13 cellular contexts compared by ENCODE assay signal in genomic region chr5:448061-448765, GRCh38. TPM values are rescaled to one million over a fixed set of nuclear protein-coding genes. Genes with fewer than 3 reads are reported as not detected.
DNase-seq lines count a peak whose midpoint lies in the region; ATAC-seq and TF ChIP-seq lines count a peak whose summit lies in the region.
"Had no signal": no experiment of that assay in that cellular context is flagged by ENCODE, and none has a peak within 500 bp of the region (broad histone marks: within the 10 kb centered on the region; RNA-seq: fewer than 3 reads in every experiment).

No MANE protein-coding gene starts in this region.

- TF ChIP-seq CTCF in natural killer cell (IDR thresholded peaks at IDR 0.05), result no peak
- no peak for TF ChIP-seq CTCF in mucosa of descending colon (IDR thresholded peaks at IDR 0.05)
- no peak for TF ChIP-seq CTCF in vagina (IDR thresholded peaks at IDR 0.05)

- no peak overlapping the region for H3K27ac ChIP-seq in vagina
- H3K27ac ChIP-seq: KMS-11, SJCRH30 had no signal

- H3K36me3 ChIP-seq in mucosa of descending colon (ENCODE audit: low read depth), result peaks cover 13% of the 10 kb centered on the region
- peaks cover 0 to 59% of the 10 kb centered on the region in 2 donors for H3K36me3 ChIP-seq in vagina

- no peak overlapping the region for H3K4me3 ChIP-seq in mucosa of descending colon
- no peak overlapping the region for H3K4me3 ChIP-seq in vagina
- H3K4me3 ChIP-seq: SJCRH30 had no signal

- ATAC-seq in natural killer cell, result peak in 1 of 3 donors; percentile 65
- ATAC-seq in natural killer cell treated with Interleukin-12 subunit alpha and Interleukin-12 subunit beta and Interleukin-15 and Interleukin-18, amount 100 ng/mL, for 72 hours, result no peak
- ATAC-seq in effector memory CD8-positive, alpha-beta T cell (replicated peaks), result peak; percentile 38
- peak; percentile 37 for ATAC-seq in mucosa of descending colon

- no peaks in the 10 kb centered on the region for H3K27me3 Mint-ChIP-seq in natural killer cell (ENCODE audit: low read depth in 2 of 2)
- no peaks in the 10 kb centered on the region for H3K27me3 Mint-ChIP-seq in natural killer cell treated with Interleukin-12 subunit alpha and Interleukin-12 subunit beta and Interleukin-15 and Interleukin-18, amount 100 ng/mL, for 72 hours
- no peaks in the 10 kb centered on the region for H3K27me3 Mint-ChIP-seq in effector memory CD8-positive, alpha-beta T cell
- H3K27me3 Mint-ChIP-seq: stimulated activated naive CD8-positive, alpha-beta T cell treated with anti-CD3 and anti-CD28 coated beads, Interleukin-15, Interleukin-2, amounts not matched to agents 100 ng/mL and 50 ng/mL, for 24 hours had no signal

- no peak for TF ChIP-seq POLR2A in vagina (IDR thresholded peaks at IDR 0.05)

- H3K27ac Mint-ChIP-seq in natural killer cell, result peak overlapping the region in 1 of 2 donors; percentile 62
- no peak overlapping the region for H3K27ac Mint-ChIP-seq in natural killer cell treated with Interleukin-12 subunit alpha and Interleukin-12 subunit beta and Interleukin-15 and Interleukin-18, amount 100 ng/mL, for 72 hours
- no peak overlapping the region for H3K27ac Mint-ChIP-seq in effector memory CD8-positive, alpha-beta T cell
- H3K27ac Mint-ChIP-seq: nephron; stimulated activated naive CD8-positive, alpha-beta T cell treated with anti-CD3 and anti-CD28 coated beads, Interleukin-15, Interleukin-2, amounts not matched to agents 100 ng/mL and 50 ng/mL, for 24 hours had no signal

- H3K36me3 Mint-ChIP-seq in natural killer cell, result peaks cover 48% of the 10 kb centered on the region
- peaks cover 60% of the 10 kb centered on the region for H3K36me3 Mint-ChIP-seq in natural killer cell treated with Interleukin-12 subunit alpha and Interleukin-12 subunit beta and Interleukin-15 and Interleukin-18, amount 100 ng/mL, for 72 hours
- H3K36me3 Mint-ChIP-seq in effector memory CD8-positive, alpha-beta T cell (ENCODE audit: insufficient read depth), result peaks cover 67% of the 10 kb centered on the region

- DNase-seq in natural killer cell (peak; percentile 18), mucosa of descending colon (peak in 2 of 3 donors; percentile 37 to 68), SHP77 (lab: John Stamatoyannopoulos, UW) (no peak), NCI-H2196 (lab: John Stamatoyannopoulos, UW; ENCODE audit: unreplicated experiment) (no peak), GOT3 (lab: John Stamatoyannopoulos, UW) (no peak), vagina (ENCODE audit: extremely low spot score in 2 of 2) (no peak)
- no peak for DNase-seq in natural killer cell treated with Interleukin-12 subunit alpha and Interleukin-12 subunit beta and Interleukin-15 and Interleukin-18, amount 100 ng/mL, for 72 hours (ENCODE audit: low spot score)
- no peak for DNase-seq in effector memory CD8-positive, alpha-beta T cell
- DNase-seq: activated CD4-positive, alpha-beta T cell treated with anti-CD3 and anti-CD28 coated beads, Interleukin-2, amount 50 U/mL, for 48 hours; SJCRH30 had no signal

- no peaks in the 10 kb centered on the region for H3K27me3 ChIP-seq in vagina
- H3K27me3 ChIP-seq: SJCRH30 had no signal

- H3K4me3 Mint-ChIP-seq in natural killer cell, result no peak overlapping the region
- no peak overlapping the region for H3K4me3 Mint-ChIP-seq in natural killer cell treated with Interleukin-12 subunit alpha and Interleukin-12 subunit beta and Interleukin-15 and Interleukin-18, amount 100 ng/mL, for 72 hours
- H3K4me3 Mint-ChIP-seq in effector memory CD8-positive, alpha-beta T cell, result no peak overlapping the region
- H3K4me3 Mint-ChIP-seq: stimulated activated naive CD8-positive, alpha-beta T cell treated with anti-CD3 and anti-CD28 coated beads, Interleukin-15, Interleukin-2, amounts not matched to agents 100 ng/mL and 50 ng/mL, for 24 hours had no signal

- peaks cover 5% of the 10 kb centered on the region for H3K4me1 ChIP-seq in mucosa of descending colon (ENCODE audit: low read depth)
- H3K4me1 ChIP-seq in vagina, result peaks cover 20% of the 10 kb centered on the region
- H3K4me1 ChIP-seq: SJCRH30 had no signal

- H3K4me1 Mint-ChIP-seq in natural killer cell, result peaks cover 53 to 58% of the 10 kb centered on the region in 2 donors
- H3K4me1 Mint-ChIP-seq in natural killer cell treated with Interleukin-12 subunit alpha and Interleukin-12 subunit beta and Interleukin-15 and Interleukin-18, amount 100 ng/mL, for 72 hours (ENCODE audit: low read depth in 2 of 2), result peaks cover 37 to 40% of the 10 kb centered on the region in 2 donors
- H3K4me1 Mint-ChIP-seq in effector memory CD8-positive, alpha-beta T cell (ENCODE audit: low read depth in 2 of 2), result peaks cover 40 to 44% of the 10 kb centered on the region in 2 donors

- intact Hi-C loops in natural killer cell (cut with micrococcal nuclease) (no loop called here), mucosa of descending colon (cut with DNase I, micrococcal nuclease) (no loop called here), vagina (cut with DNase I) (loop anchor here (5.0 kb wide), 1 partner anchor 414 kb away; no protein-coding TSS in a partner anchor)

- H3K9me3 ChIP-seq in mucosa of descending colon (peaks cover 6% of the 10 kb centered on the region), vagina (peaks cover 5% of the 10 kb centered on the region)
- H3K9me3 ChIP-seq: SJCRH30 had no signal

- peaks cover 6 to 7% of the 10 kb centered on the region in 2 donors for H3K9me3 Mint-ChIP-seq in natural killer cell
- H3K9me3 Mint-ChIP-seq in natural killer cell treated with Interleukin-12 subunit alpha and Interleukin-12 subunit beta and Interleukin-15 and Interleukin-18, amount 100 ng/mL, for 72 hours, result peaks cover 8% of the 10 kb centered on the region
- H3K9me3 Mint-ChIP-seq in effector memory CD8-positive, alpha-beta T cell, result peaks cover 6 to 11% of the 10 kb centered on the region in 2 donors

RNA-seq across cellular contexts. Expression of gene EXOC3, which starts 5.2 kb away (rescaled TPM):
- 10 to 100 TPM; 89.6 to 99.9 (median 96.3) TPM for total RNA-seq in natural killer cell
- 10 to 100 TPM; 60.2 to 89.8 TPM for total RNA-seq in natural killer cell treated with Interleukin-12 subunit alpha and Interleukin-12 subunit beta and Interleukin-15 and Interleukin-18, amount 100 ng/mL, for 72 hours
- total RNA-seq in mucosa of descending colon, result 10 to 100 TPM; 67.0 to 89.1 (median 76.8) TPM
- total RNA-seq in vagina, result 67.5 TPM

Comparison
In these comparisons a context has a peak if more than half of its experiments do, and no peak if none do; other contexts are left out.
1. DNase-seq: peak in natural killer cell (single experiment) and mucosa of descending colon (2 of 3); none in natural killer cell treated with Interleukin-12 subunit alpha and Interleukin-12 subunit beta and Interleukin-15 and Interleukin-18, amount 100 ng/mL, for 72 hours (single experiment), effector memory CD8-positive, alpha-beta T cell (0 of 3), SHP77 (0 of 2), NCI-H2196 (single experiment), GOT3 (single experiment) and vagina (0 of 2).
2. ATAC-seq: peak in effector memory CD8-positive, alpha-beta T cell (single experiment) and mucosa of descending colon (single experiment); none in natural killer cell treated with Interleukin-12 subunit alpha and Interleukin-12 subunit beta and Interleukin-15 and Interleukin-18, amount 100 ng/mL, for 72 hours (0 of 2).